8 cellular contexts compared by ENCODE assay signal in the genomic region with DNA sequence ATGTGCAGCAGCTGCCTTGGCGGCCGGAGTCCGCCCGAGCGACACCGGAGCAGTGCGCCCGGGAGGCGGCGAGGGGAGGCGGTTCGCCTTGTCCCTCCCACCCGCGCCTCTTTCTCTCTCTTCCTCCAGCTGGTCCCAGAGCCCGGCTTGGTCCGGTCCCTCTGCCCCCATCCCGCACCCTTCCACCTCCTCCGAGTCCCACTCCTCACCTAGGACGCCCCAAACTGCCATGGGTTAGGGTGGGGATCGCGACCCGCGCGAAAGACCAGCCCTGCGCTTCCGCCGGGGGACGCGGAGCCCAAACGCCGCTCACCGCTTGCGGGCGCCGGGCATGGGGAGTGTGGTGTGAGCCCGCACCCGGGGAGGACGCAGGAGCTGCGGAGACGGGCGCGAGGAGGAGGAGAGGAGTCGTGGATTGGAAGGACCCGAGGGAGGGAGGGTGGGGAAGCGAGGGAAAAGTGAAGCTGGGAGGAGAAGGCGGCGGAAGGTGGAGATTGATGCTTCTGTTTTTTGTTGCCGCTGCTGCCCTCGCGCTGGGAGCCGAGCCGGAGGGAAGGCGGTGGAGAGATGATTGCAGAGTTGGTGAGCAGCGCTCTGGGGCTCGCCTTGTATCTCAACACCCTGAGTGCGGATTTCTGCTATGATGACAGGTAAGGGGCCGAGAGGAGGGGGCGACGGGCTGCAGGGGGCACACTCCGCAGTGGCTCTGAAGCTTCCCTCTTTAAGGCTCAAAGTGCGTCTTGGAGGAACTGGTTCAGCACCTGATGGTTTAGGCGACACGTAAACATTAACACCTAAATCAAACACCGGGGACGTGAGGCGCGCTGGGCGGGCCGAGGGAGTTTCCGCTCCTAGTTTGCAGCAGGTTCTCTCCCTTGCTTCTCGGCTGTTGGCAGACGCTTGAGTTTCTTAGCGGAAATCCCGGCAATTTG. TPM values are rescaled to one million over a fixed set of nuclear protein-coding genes. Genes with fewer than 3 reads are reported as not detected.
DNase-seq lines count a peak whose midpoint lies in the region; ATAC-seq and TF ChIP-seq lines count a peak whose summit lies in the region.

No MANE protein-coding gene starts in this region.

- H3K27me3 Mint-ChIP-seq in CD4-positive, alpha-beta T cell: peaks cover 5% of the 10 kb centered on the region

- peak overlapping the region; percentile 92 for H3K4me3 Mint-ChIP-seq in CD4-positive, alpha-beta T cell

- peak; percentile 34 to 58 (median 42) for DNase-seq in CD4-positive, alpha-beta T cell
- DNase-seq in PC-9: peak; percentile 57 to 59
- peak; percentile 42 for DNase-seq in activated T-helper 9 cell treated with anti-CD3 and anti-CD28 coated beads, Interleukin-2, amount 50 U/mL, for 16 hours (ENCODE audit: low read depth)
- peak; percentile 8 to 53 for DNase-seq in foreskin fibroblast
- peak in 40 of 56 donors; percentile 19 to 76 (median 58) for DNase-seq in nucleus accumbens (lab: John Stamatoyannopoulos, UW)
- peak; percentile 53 for DNase-seq in testis

- no peaks in the 10 kb centered on the region for H4K20me1 ChIP-seq in PC-9 (ENCODE audit: insufficient read depth)

- no peaks in the 10 kb centered on the region for H3K9me2 ChIP-seq in PC-9 (ENCODE audit: insufficient read depth)

- no peaks in the 10 kb centered on the region for H3K9me3 ChIP-seq in CD4-positive, alpha-beta T cell (ENCODE audit: control insufficient read depth, low read length)
- H3K9me3 ChIP-seq in PC-9 (ENCODE audit: insufficient read depth, low read depth) (no peaks in the 10 kb centered on the region), testis (no peaks in the 10 kb centered on the region)

- ATAC-seq in CD4-positive, alpha-beta T cell (ENCODE audit: poor library complexity): peak; percentile 30
- ATAC-seq in GM19467 (IDR thresholded peaks at IDR 0.05; ENCODE audit: unreplicated experiment): peak; percentile 32
- peak; percentile 5 for ATAC-seq in HG03575 (IDR thresholded peaks at IDR 0.05; ENCODE audit: extremely low read depth, insufficient number of reproducible peaks, low FRiP score, unreplicated experiment)

- H3K4me1 ChIP-seq in PC-9 (replicated peaks; ENCODE audit: insufficient read depth): peaks cover 31% of the 10 kb centered on the region
- H3K4me1 ChIP-seq in testis: no peaks in the 10 kb centered on the region

- peaks cover 13% of the 10 kb centered on the region for H3K4me1 Mint-ChIP-seq in CD4-positive, alpha-beta T cell (ENCODE audit: low read depth)

- peak overlapping the region; percentile 87 for H3K27ac ChIP-seq in CD4-positive, alpha-beta T cell (ENCODE audit: low read depth, low read length)
- H3K27ac ChIP-seq in PC-9 (peak overlapping the region; percentile 92), testis (peak overlapping the region; percentile 92)

- no peak for TF ChIP-seq POLR2A in testis (IDR thresholded peaks at IDR 0.05)

- peaks cover 14% of the 10 kb centered on the region for H3K36me3 Mint-ChIP-seq in CD4-positive, alpha-beta T cell (ENCODE audit: low read depth)

- H3K79me2 ChIP-seq in PC-9 (ENCODE audit: low read depth): 0 out of 2 replicates have a peak, but pooled peaks cover 6% of the 10 kb centered on the region

- TF ChIP-seq CTCF in CD4-positive, alpha-beta T cell (IDR thresholded peaks at IDR 0.05): no peak
- TF ChIP-seq CTCF in PC-9 (conservative IDR thresholded peaks at IDR 0.05): no peak
- no peak for TF ChIP-seq CTCF in foreskin fibroblast (IDR thresholded peaks at IDR 0.05; ENCODE audit: low read depth, low read length)
- no peak for TF ChIP-seq CTCF in testis (IDR thresholded peaks at IDR 0.05)

- peak overlapping the region; percentile 93 for H2AFZ ChIP-seq in PC-9

- peaks cover 9% of the 10 kb centered on the region; the same call in 1 of the 2 replicates for H3F3A ChIP-seq in PC-9 (ENCODE audit: insufficient read depth, low read depth)

- H3K4me3 ChIP-seq in PC-9: peak overlapping the region; percentile 62
- H3K4me3 ChIP-seq in foreskin fibroblast (ENCODE audit: low read depth in 1 of 2, low read length in 2 of 2): peak overlapping the region; percentile 81 to 96
- H3K4me3 ChIP-seq in testis: peak overlapping the region; percentile 71 to 85

- peaks cover 6% of the 10 kb centered on the region for H3K27me3 ChIP-seq in CD4-positive, alpha-beta T cell (ENCODE audit: control insufficient read depth, insufficient read depth, low read length)
- H3K27me3 ChIP-seq in PC-9 (ENCODE audit: insufficient read depth, low read depth) (no peaks in the 10 kb centered on the region), testis (no peaks in the 10 kb centered on the region)

- CTCF ChIA-PET in CD4-positive, alpha-beta T cell (lab: Charles Lee): interaction anchor here (1.0 to 2.9 kb wide), 5 partner anchors 8 to 329 kb away, joined by 3 to 11 read pairs (median 9); partner anchors contain the start of genes CCDC59 and METTL25
- CTCF ChIA-PET in PC-9 (lab: Charles Lee): no interaction called here

- H3K36me3 ChIP-seq in PC-9 (ENCODE audit: low read depth) (no peaks in the 10 kb centered on the region), testis (ENCODE audit: low read depth, missing control alignments) (no peaks in the 10 kb centered on the region)

- POLR2A ChIA-PET in CD4-positive, alpha-beta T cell (lab: Charles Lee): interaction anchor here (1.4 to 2.8 kb wide), 2 partner anchors 10 to 329 kb away, joined by 3 to 14 read pairs; partner anchors contain the start of genes CCDC59 and METTL25
- POLR2A ChIA-PET in PC-9 (lab: Charles Lee; ENCODE audit: unreplicated experiment): interaction anchor here (0.6 kb wide), 2 partner anchors 262 to 264 kb away, joined by 3 to 6 read pairs; no protein-coding TSS in a partner anchor

- BruUV-seq in PC-9 (replicated peaks; lab: Mats Ljungman, UMichigan): no TSS peak

- intact Hi-C loops in CD4-positive, alpha-beta T cell (cut with DNase I, micrococcal nuclease): loop anchor here (5.0 to 10.0 kb wide), 5 partner anchors 325 to 1818 kb away; partner anchors contain the start of genes CCDC59 (in 1 of the 2) and METTL25 (in 1 of the 2)
- intact Hi-C loops in PC-9 (cut with micrococcal nuclease; ENCODE audit: unreplicated experiment) (loop anchor here (2.0 to 5.0 kb wide), 3 partner anchors 315 to 1816 kb away; no protein-coding TSS in a partner anchor), testis (cut with DNase I; ENCODE audit: low total_unique reads) (no loop called here)

- WGBS in testis, 2 donors: 0% methylated on average over 54 to 60 of the region's 74 CpGs

- peak overlapping the region; percentile 84 for H3K27ac Mint-ChIP-seq in CD4-positive, alpha-beta T cell

- peak overlapping the region; percentile 89 for H3K4me2 ChIP-seq in PC-9

- no peaks in the 10 kb centered on the region for H3K9me3 Mint-ChIP-seq in CD4-positive, alpha-beta T cell

RNA-seq across cellular contexts. Expression of gene TMTC2, which starts 0.6 kb away (rescaled TPM):
- 1 to 10 TPM; 1.8 to 2.1 TPM for total RNA-seq in CD4-positive, alpha-beta T cell
- total RNA-seq in PC-9 (2021) (8.3 and 8.6 TPM in 2 replicates), testis (10 to 100 TPM; 19.4 to 22.4 TPM)
- polyA plus RNA-seq in testis (ENCODE audit: insufficient read depth, low read depth, low replicate concordance): 8.1 TPM

Comparison
In these comparisons a context has a peak if more than half of its experiments do, and no peak if none do; other contexts are left out.
1. Peak in every context shown above with its lines: DNase-seq, ATAC-seq, H3K4me3 ChIP-seq and H3K27ac ChIP-seq.